9 cellular contexts compared by ENCODE assay signal in the genomic region with DNA sequence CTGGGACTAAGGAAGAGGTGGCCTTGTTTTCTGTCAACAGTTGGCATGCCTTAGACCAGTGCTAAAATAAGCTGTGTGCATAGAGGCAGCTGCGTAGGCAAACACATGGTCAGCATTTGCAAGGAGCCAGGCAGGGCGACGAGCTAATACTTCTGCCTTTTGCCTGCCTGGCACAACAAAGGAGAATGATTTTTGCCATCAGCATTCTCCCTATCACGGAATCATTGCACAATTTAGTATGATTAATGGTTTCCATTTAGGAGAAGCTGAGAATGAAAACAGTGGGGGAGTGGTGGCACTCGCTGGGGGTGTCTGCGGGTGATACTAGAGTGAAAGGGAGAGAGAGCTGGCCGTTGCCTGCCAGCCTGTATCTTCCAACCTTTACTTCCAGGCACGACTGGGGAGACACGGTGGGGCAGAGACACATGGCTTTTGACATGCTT.
DNase-seq lines count a peak whose midpoint lies in the region; ATAC-seq and TF ChIP-seq lines count a peak whose summit lies in the region.
"Had no signal": no experiment of that assay in that cellular context is flagged by ENCODE, and none has a peak within 500 bp of the region (broad histone marks: within the 10 kb centered on the region; RNA-seq: fewer than 3 reads in every experiment).

No MANE protein-coding gene starts in this region.

- H3K9ac ChIP-seq in IMR-90 (ENCODE audit: low read depth, low read length) (no peak overlapping the region), mesenchymal stem cell (ENCODE audit: low read length) (no peak overlapping the region)

- H3K27me3 ChIP-seq in IMR-90 (ENCODE audit: control insufficient read depth, insufficient read depth, low read length) (peaks cover 17% of the 10 kb centered on the region), mesenchymal stem cell (ENCODE audit: control insufficient read depth in 1 of 2, insufficient read depth in 1 of 2, low read length in 2 of 2) (peaks cover 0 to 8% of the 10 kb centered on the region in 2 experiments), suprapubic skin (peaks cover 4% of the 10 kb centered on the region), left lung (peaks cover 0 to 37% of the 10 kb centered on the region in 2 donors)

- ATAC-seq in IMR-90 (ENCODE audit: low read depth) (no peak; the same call in 1 of the 2 replicates), left lung (no peak)
- no peak for ATAC-seq in activated CD8-positive, alpha-beta memory T cell treated with anti-CD3 and anti-CD28 coated beads, Interleukin-2, amount 10 ng/mL, durations not matched to agents 7 days and 5 days

- H3K4me3 ChIP-seq in IMR-90 (ENCODE audit: insufficient read depth, low read depth, low read length) (no peak overlapping the region), mesenchymal stem cell (ENCODE audit: insufficient read depth in 1 of 2, low read depth in 1 of 2, low read length in 2 of 2) (no peak overlapping the region), suprapubic skin (no peak overlapping the region), left lung (no peak overlapping the region)

- WGBS in IMR-90 (ENCODE audit: extremely low coverage in 2 of 2, insufficient read length in 1 of 2), 2 experiments = no CpG with 5 or more reads among the region's 9 CpGs
- WGBS in mesenchymal stem cell = 87% methylated on average over 9 of the region's 9 CpGs
- 44% methylated on average over 9 of the region's 9 CpGs for WGBS in suprapubic skin

- no peak overlapping the region for H2AFZ ChIP-seq in IMR-90 (replicated peaks; ENCODE audit: low read length, poor library complexity)
- no peak overlapping the region for H2AFZ ChIP-seq in mesenchymal stem cell (ENCODE audit: low read depth, low read length)

- H3K27ac ChIP-seq in IMR-90 (ENCODE audit: insufficient read depth, low read length) (no peak overlapping the region), mesenchymal stem cell (ENCODE audit: low read length, poor library complexity, severe bottlenecking) (no peak overlapping the region), suprapubic skin (no peak overlapping the region), left lung (no peak overlapping the region)

- no peak overlapping the region for H3K4me2 ChIP-seq in IMR-90 (ENCODE audit: low read depth, low read length)
- H3K4me2 ChIP-seq in mesenchymal stem cell (ENCODE audit: low read length, poor library complexity, severe bottlenecking) = no peak overlapping the region

- no peak overlapping the region for H3K4me3 Mint-ChIP-seq in activated CD8-positive, alpha-beta memory T cell treated with anti-CD3 and anti-CD28 coated beads, Interleukin-2, amount 10 ng/mL, durations not matched to agents 7 days and 5 days
- H3K4me3 Mint-ChIP-seq: CD4-positive, CD25-positive, alpha-beta regulatory T cell had no signal

- dilution Hi-C loops in IMR-90 (cut with HindIII; ENCODE audit: low sequenced_read_pairs, unreplicated experiment) = no loop called here

- TF ChIP-seq CTCF in IMR-90 (conservative IDR thresholded peaks at IDR 0.05; ENCODE audit: low read depth, low read length) = no peak
- TF ChIP-seq CTCF in suprapubic skin (IDR thresholded peaks at IDR 0.05) = no peak
- no peak for TF ChIP-seq CTCF in left lung (IDR thresholded peaks at IDR 0.05)
- no peak for TF ChIP-seq CTCF in GM10248 (IDR thresholded peaks at IDR 0.05; ENCODE audit: control extremely low read depth, extremely low read depth, low read depth, missing control alignments)

- no peak overlapping the region for H2BK12ac ChIP-seq in mesenchymal stem cell (ENCODE audit: low read length in 2 of 2)

- no peak for TF ChIP-seq EP300 in suprapubic skin (IDR thresholded peaks at IDR 0.05)

- H2AK5ac ChIP-seq in IMR-90 (ENCODE audit: low read depth, low read length) = no peak overlapping the region
- no peak overlapping the region for H2AK5ac ChIP-seq in mesenchymal stem cell (ENCODE audit: low read length, severe bottlenecking)

- no peak overlapping the region for H4K5ac ChIP-seq in IMR-90 (ENCODE audit: low read depth, low read length)

- no peaks in the 10 kb centered on the region; the same call in 1 of the 2 replicates for H3K36me3 ChIP-seq in IMR-90 (ENCODE audit: control insufficient read depth, insufficient read depth, low read length)
- H3K36me3 ChIP-seq in mesenchymal stem cell (ENCODE audit: control insufficient read depth in 1 of 2, insufficient read depth in 2 of 2, low read depth in 1 of 2, low read length in 2 of 2) = peaks cover 0 to 10% of the 10 kb centered on the region in 2 experiments
- no peaks in the 10 kb centered on the region for H3K36me3 ChIP-seq in suprapubic skin
- no peaks in the 10 kb centered on the region for H3K36me3 ChIP-seq in left lung

- in situ Hi-C loops in IMR-90 (cut with MboI; ENCODE audit: low sequenced_read_pairs) = no loop called here

- no TSS peak for BruUV-seq in IMR-90 (replicated peaks; lab: Mats Ljungman, UMichigan)

- CTCF ChIA-PET in IMR-90 (lab: Yijun Ruan, JAX) = interaction anchor here (1.1 kb wide), 1 partner anchor 114 kb away, joined by 9 read pairs; no protein-coding TSS in a partner anchor
- CTCF ChIA-PET in activated CD8-positive, alpha-beta memory T cell treated with anti-CD3 and anti-CD28 coated beads, Interleukin-2, amount 10 ng/mL, durations not matched to agents 7 days and 5 days (lab: Charles Lee) = no interaction called here
- CTCF ChIA-PET in GM10248 (lab: Yijun Ruan, JAX) = interaction anchor here (0.8 to 4.5 kb wide), 4 partner anchors 10 to 429 kb away, joined by 3 to 38 read pairs (median 8); no protein-coding TSS in a partner anchor

- H4K91ac ChIP-seq in IMR-90 (ENCODE audit: insufficient read depth, low read depth, low read length) (no peak overlapping the region), mesenchymal stem cell (ENCODE audit: low read length) (peak overlapping the region; percentile 41)

- H3K18ac ChIP-seq in IMR-90 (ENCODE audit: low read depth, low read length) = no peak overlapping the region
- H3K18ac ChIP-seq in mesenchymal stem cell (ENCODE audit: low read depth in 1 of 2, low read length in 2 of 2) = no peak overlapping the region

- H3K4ac ChIP-seq in IMR-90 (ENCODE audit: low read depth, low read length) (no peak overlapping the region), mesenchymal stem cell (ENCODE audit: low read depth in 1 of 2, low read length in 2 of 2) (no peak overlapping the region)

- H4K8ac ChIP-seq in IMR-90 (ENCODE audit: low read depth in 2 of 2, low read length in 2 of 2) = no peak overlapping the region
- H4K8ac ChIP-seq in mesenchymal stem cell (ENCODE audit: low read length) = no peak overlapping the region

- no peak overlapping the region for H3K56ac ChIP-seq in IMR-90 (ENCODE audit: extremely low read depth, insufficient read depth, low read length)

- no peak overlapping the region for H2BK20ac ChIP-seq in IMR-90 (ENCODE audit: low read depth, low read length)

- POLR2A ChIA-PET in IMR-90 (lab: Charles Lee; ENCODE audit: unreplicated experiment) (interaction anchor here (0.5 kb wide), 1 partner anchor 700 kb away, joined by 3 read pairs; no protein-coding TSS in a partner anchor), GM10248 (lab: Yijun Ruan, JAX) (no interaction called here)

- H4K20me1 ChIP-seq in IMR-90 (ENCODE audit: insufficient read depth, low read length) = no peaks in the 10 kb centered on the region

- H3K36me3 Mint-ChIP-seq in activated CD8-positive, alpha-beta memory T cell treated with anti-CD3 and anti-CD28 coated beads, Interleukin-2, amount 10 ng/mL, durations not matched to agents 7 days and 5 days = no peaks in the 10 kb centered on the region
- H3K36me3 Mint-ChIP-seq: CD4-positive, CD25-positive, alpha-beta regulatory T cell had no signal

- TF ChIP-seq RAD21 in IMR-90 (IDR thresholded peaks at IDR 0.05; ENCODE audit: low read length) = no peak

- H3K79me1 ChIP-seq in IMR-90 (ENCODE audit: low read depth in 1 of 2, low read length in 2 of 2) = no peaks in the 10 kb centered on the region
- H3K79me1 ChIP-seq in mesenchymal stem cell (replicated peaks; ENCODE audit: low read length, poor library complexity, severe bottlenecking) = no peaks in the 10 kb centered on the region

- no peaks in the 10 kb centered on the region for H3K9me1 ChIP-seq in IMR-90 (ENCODE audit: insufficient read depth, low read length)

- H2BK5ac ChIP-seq in IMR-90 (ENCODE audit: low read depth, low read length, poor library complexity, severe bottlenecking) (no peak overlapping the region), mesenchymal stem cell (ENCODE audit: low read depth, low read length, poor library complexity, severe bottlenecking) (no peak overlapping the region)

- H3K27ac Mint-ChIP-seq in activated CD8-positive, alpha-beta memory T cell treated with anti-CD3 and anti-CD28 coated beads, Interleukin-2, amount 10 ng/mL, durations not matched to agents 7 days and 5 days = no peak overlapping the region
- H3K27ac Mint-ChIP-seq: CD4-positive, CD25-positive, alpha-beta regulatory T cell had no signal

- H2BK120ac ChIP-seq in IMR-90 (ENCODE audit: low read depth, low read length) (no peak overlapping the region), mesenchymal stem cell (ENCODE audit: low read depth, low read length) (no peak overlapping the region)

- TF ChIP-seq POLR2A in IMR-90 (IDR thresholded peaks at IDR 0.05; ENCODE audit: low read depth, low read length) (no peak), suprapubic skin (IDR thresholded peaks at IDR 0.05) (no peak)

- no peaks in the 10 kb centered on the region for H3K4me1 Mint-ChIP-seq in activated CD8-positive, alpha-beta memory T cell treated with anti-CD3 and anti-CD28 coated beads, Interleukin-2, amount 10 ng/mL, durations not matched to agents 7 days and 5 days
- H3K4me1 Mint-ChIP-seq: CD4-positive, CD25-positive, alpha-beta regulatory T cell had no signal

- H3K23ac ChIP-seq in IMR-90 (ENCODE audit: low read depth, low read length) (no peak overlapping the region), mesenchymal stem cell (ENCODE audit: low read length in 2 of 2) (no peak overlapping the region)

- DNase-seq in AG08396 (ENCODE audit: low spot score) = peak; percentile 26
- no peak for DNase-seq in IMR-90
- peak; percentile 16 for DNase-seq in astrocyte of the hippocampus (ENCODE audit: low read depth, low spot score)
- DNase-seq in mesenchymal stem cell = no peak
- no peak for DNase-seq in suprapubic skin (ENCODE audit: low spot score in 2 of 2)
- no peak for DNase-seq in left lung
- no peak for DNase-seq in activated CD8-positive, alpha-beta memory T cell treated with anti-CD3 and anti-CD28 coated beads, Interleukin-2, amount 10 ng/mL, durations not matched to agents 7 days and 5 days
- no peak for DNase-seq in GM10248 (ENCODE audit: extremely low spot score)
- DNase-seq: CD4-positive, CD25-positive, alpha-beta regulatory T cell had no signal

- H2AK9ac ChIP-seq in IMR-90 (replicated peaks; ENCODE audit: low read depth, low read length, poor library complexity) = no peak overlapping the region

- H3K9me3 Mint-ChIP-seq in activated CD8-positive, alpha-beta memory T cell treated with anti-CD3 and anti-CD28 coated beads, Interleukin-2, amount 10 ng/mL, durations not matched to agents 7 days and 5 days (ENCODE audit: low read depth) = no peaks in the 10 kb centered on the region

- H2BK15ac ChIP-seq in IMR-90 (ENCODE audit: low read depth, low read length) = no peak overlapping the region
- H2BK15ac ChIP-seq in mesenchymal stem cell (ENCODE audit: low read depth, poor library complexity, severe bottlenecking) = no peak overlapping the region

- H3K14ac ChIP-seq in IMR-90 (replicated peaks; ENCODE audit: low read depth, low read length) = no peak overlapping the region
- H3K14ac ChIP-seq in mesenchymal stem cell (ENCODE audit: low read length in 2 of 2) = no peak overlapping the region

- peaks cover 20% of the 10 kb centered on the region for H3K27me3 Mint-ChIP-seq in activated CD8-positive, alpha-beta memory T cell treated with anti-CD3 and anti-CD28 coated beads, Interleukin-2, amount 10 ng/mL, durations not matched to agents 7 days and 5 days

- H3K4me1 ChIP-seq in IMR-90 (ENCODE audit: control insufficient read depth, insufficient read depth, low read length) (peaks cover 2% of the 10 kb centered on the region; the same call in 1 of the 2 replicates), mesenchymal stem cell (ENCODE audit: control insufficient read depth, insufficient read depth, low read depth, low read length) (peaks cover 8% of the 10 kb centered on the region), suprapubic skin (peaks cover 10% of the 10 kb centered on the region), left lung (no peaks in the 10 kb centered on the region)

- H3K9me3 ChIP-seq in IMR-90 (ENCODE audit: control insufficient read depth, insufficient read depth, low read length) = no peaks in the 10 kb centered on the region
- H3K9me3 ChIP-seq in mesenchymal stem cell (ENCODE audit: control insufficient read depth, low read length) = no peaks in the 10 kb centered on the region
- no peaks in the 10 kb centered on the region for H3K9me3 ChIP-seq in suprapubic skin
- no peaks in the 10 kb centered on the region for H3K9me3 ChIP-seq in left lung

- intact Hi-C loops in IMR-90 (cut with micrococcal nuclease) = loop anchor here (10.0 kb wide), 1 partner anchor 233 kb away; no protein-coding TSS in a partner anchor
- intact Hi-C loops in left lung (cut with DNase I) = no loop called here

Comparison
In these comparisons a context has a peak if more than half of its experiments do, and no peak if none do; other contexts are left out.
1. DNase-seq: peak in AG08396 (single experiment) and astrocyte of the hippocampus (single experiment); none in IMR-90 (single experiment), mesenchymal stem cell (single experiment), suprapubic skin (0 of 2), left lung (0 of 2), activated CD8-positive, alpha-beta memory T cell treated with anti-CD3 and anti-CD28 coated beads, Interleukin-2, amount 10 ng/mL, durations not matched to agents 7 days and 5 days (single experiment) and GM10248 (single experiment).